ENCODE assay signal across 8 cellular contexts in genomic region chr4:81470456-81471327, GRCh38. TPM values are rescaled to one million over a fixed set of nuclear protein-coding genes. Genes with fewer than 3 reads are reported as not detected.
DNase-seq lines count a peak whose midpoint lies in the region; ATAC-seq and TF ChIP-seq lines count a peak whose summit lies in the region.

No MANE protein-coding gene starts in this region.

- peak overlapping the region; percentile 85 to 98 (median 94) for H3K27ac ChIP-seq in spleen

- H3K4me3 ChIP-seq in AG04449 (ENCODE audit: low read depth, low read length) (peak overlapping the region; percentile 61), choroid plexus epithelial cell (ENCODE audit: low read depth, low read length) (peak overlapping the region; percentile 66), spleen (peak overlapping the region; percentile 73 to 96 (median 92))

- H3K4me1 ChIP-seq in spleen = peaks cover 7 to 74% (median 57%) of the 10 kb centered on the region in 6 donors

- WGBS in spleen, 5 donors = 0 to 1% (median 1%) methylated on average over 32 of the region's 32 CpGs

- DNase-seq in AG04449 (ENCODE audit: low read depth, low spot score) = no peak
- peak; percentile 48 for DNase-seq in HT-29 (ENCODE audit: low spot score)
- peak; percentile 29 for DNase-seq in WTC11 (ENCODE audit: low spot score)
- DNase-seq in choroid plexus epithelial cell (ENCODE audit: low read depth) = peak; percentile 23
- DNase-seq in kidney tubule cell (ENCODE audit: low spot score) = peak; percentile 82
- peak; percentile 87 for DNase-seq in spleen
- no peak for DNase-seq in amniotic stem cell (lab: John Stamatoyannopoulos, UW)

- H3K4me1 Mint-ChIP-seq in WTC11 = peaks cover 46% of the 10 kb centered on the region

- H3K36me3 ChIP-seq in spleen = peaks cover 0 to under 1% (median 0%) of the 10 kb centered on the region in 6 donors

- CTCF ChIA-PET in AG04449 (lab: Yijun Ruan, JAX) = interaction anchor here (1.2 to 5.5 kb wide), 3 partner anchors 28 to 798 kb away, joined by 3 to 42 read pairs (median 3); no protein-coding TSS in a partner anchor
- CTCF ChIA-PET in WTC11 (lab: Charles Lee) = interaction anchor here (1.0 to 2.7 kb wide), 12 partner anchors 22 to 798 kb away, joined by 3 to 14 read pairs (median 4); no protein-coding TSS in a partner anchor

- no peaks in the 10 kb centered on the region for H3K9me3 ChIP-seq in spleen

- no peak for TF ChIP-seq CTCF in AG04449 (IDR thresholded peaks at IDR 0.05; ENCODE audit: insufficient read depth, low read length, missing control alignments)
- no peak for TF ChIP-seq CTCF in WTC11 (IDR thresholded peaks at IDR 0.05)
- no peak for TF ChIP-seq CTCF in choroid plexus epithelial cell (conservative IDR thresholded peaks at IDR 0.05; ENCODE audit: low read depth, low read length)
- no peak for TF ChIP-seq CTCF in spleen (IDR thresholded peaks at IDR 0.05 in 8 of 11, conservative IDR thresholded peaks at IDR 0.05 in 3 of 11)

- no peaks in the 10 kb centered on the region for H3K36me3 Mint-ChIP-seq in WTC11

- intact Hi-C loops in spleen (cut with DNase I; ENCODE audit: low total_unique reads) = no loop called here

- no peaks in the 10 kb centered on the region for H3K27me3 ChIP-seq in spleen (replicated peaks in 1 of 7)

- POLR2A ChIA-PET in AG04449 (lab: Yijun Ruan, JAX) (no interaction called here), WTC11 (lab: Charles Lee) (interaction anchor here (0.6 kb wide), 1 partner anchor 1207 kb away, joined by 3 read pairs; no protein-coding TSS in a partner anchor)

- TF ChIP-seq POLR2A in spleen (IDR thresholded peaks at IDR 0.05) = no peak

- peaks cover 18% of the 10 kb centered on the region for H3K27me3 Mint-ChIP-seq in WTC11 (ENCODE audit: low read depth)

- ATAC-seq in WTC11 = peak; percentile 5
- ATAC-seq in HG03378 (IDR thresholded peaks at IDR 0.05; ENCODE audit: unreplicated experiment) = no peak

- H3K4me3 Mint-ChIP-seq in WTC11 = peak overlapping the region; percentile 78

- 0 out of 2 replicates have a peak, but pooled peaks cover 3% of the 10 kb centered on the region for H3K9me3 Mint-ChIP-seq in WTC11

- peak overlapping the region; percentile 40 for H3K27ac Mint-ChIP-seq in WTC11

TF ChIP-seq in WTC11, 78 proteins besides CTCF, POLR2A, EP300 and RAD21:
- TF ChIP-seq FOXP4 (CRISPR knock-in tag; IDR thresholded peaks at IDR 0.05) = no peak
- TF ChIP-seq PREB (CRISPR knock-in tag; IDR thresholded peaks at IDR 0.05; ENCODE audit: borderline replicate concordance) = no peak
- TF ChIP-seq CREB1 (CRISPR knock-in tag; IDR thresholded peaks at IDR 0.05) = no peak
- no peak for TF ChIP-seq ZNF416 (CRISPR knock-in tag; IDR thresholded peaks at IDR 0.05)
- no peak for TF ChIP-seq ZNF671 (CRISPR knock-in tag; IDR thresholded peaks at IDR 0.05)
- TF ChIP-seq ARID4B (CRISPR knock-in tag; IDR thresholded peaks at IDR 0.05; ENCODE audit: borderline replicate concordance) = no peak
- no peak for TF ChIP-seq ETV6 (CRISPR knock-in tag; IDR thresholded peaks at IDR 0.05)
- TF ChIP-seq HMGXB4 (CRISPR knock-in tag; IDR thresholded peaks at IDR 0.05) = 0 out of 2 replicates have a peak, but pooled peaks have one; percentile 15
- TF ChIP-seq PRRX2 (CRISPR knock-in tag; IDR thresholded peaks at IDR 0.05) = no peak
TF ChIP-seq in WTC11: peak in this region for 1.

RNA-seq across cellular contexts. Expression of gene RASGEF1B, which starts 1.0 kb away (rescaled TPM):
- total RNA-seq in HT-29 (2014; rRNA removed; shearing (Covaris generic)) = 3.5 and 6.3 TPM in 2 replicates
- 3.8 to 6.9 TPM (median 4.0 TPM) in 3 replicates for total RNA-seq in WTC11 (2021)
- total RNA-seq in spleen = 10 to 100 TPM; 28.6 to 69.5 (median 34.9) TPM
- 10 to 100 TPM in 1 of 3 donors, 1 to 10 TPM in 2; 9.4 to 11.9 (median 9.6) TPM for polyA plus RNA-seq in spleen

Comparison
In these comparisons a context has a peak if more than half of its experiments do, and no peak if none do; other contexts are left out.
1. DNase-seq: peak in HT-29 (single experiment), WTC11 (single experiment), choroid plexus epithelial cell (single experiment), kidney tubule cell (single experiment) and spleen (single experiment); none in AG04449 (single experiment) and amniotic stem cell (single experiment).
2. Peak in every context shown above with its lines, with median percentiles within 50 percentile points of each other: H3K4me3 ChIP-seq.